Comparison of ENCODE assay signal across 12 cellular contexts in the genomic region with DNA sequence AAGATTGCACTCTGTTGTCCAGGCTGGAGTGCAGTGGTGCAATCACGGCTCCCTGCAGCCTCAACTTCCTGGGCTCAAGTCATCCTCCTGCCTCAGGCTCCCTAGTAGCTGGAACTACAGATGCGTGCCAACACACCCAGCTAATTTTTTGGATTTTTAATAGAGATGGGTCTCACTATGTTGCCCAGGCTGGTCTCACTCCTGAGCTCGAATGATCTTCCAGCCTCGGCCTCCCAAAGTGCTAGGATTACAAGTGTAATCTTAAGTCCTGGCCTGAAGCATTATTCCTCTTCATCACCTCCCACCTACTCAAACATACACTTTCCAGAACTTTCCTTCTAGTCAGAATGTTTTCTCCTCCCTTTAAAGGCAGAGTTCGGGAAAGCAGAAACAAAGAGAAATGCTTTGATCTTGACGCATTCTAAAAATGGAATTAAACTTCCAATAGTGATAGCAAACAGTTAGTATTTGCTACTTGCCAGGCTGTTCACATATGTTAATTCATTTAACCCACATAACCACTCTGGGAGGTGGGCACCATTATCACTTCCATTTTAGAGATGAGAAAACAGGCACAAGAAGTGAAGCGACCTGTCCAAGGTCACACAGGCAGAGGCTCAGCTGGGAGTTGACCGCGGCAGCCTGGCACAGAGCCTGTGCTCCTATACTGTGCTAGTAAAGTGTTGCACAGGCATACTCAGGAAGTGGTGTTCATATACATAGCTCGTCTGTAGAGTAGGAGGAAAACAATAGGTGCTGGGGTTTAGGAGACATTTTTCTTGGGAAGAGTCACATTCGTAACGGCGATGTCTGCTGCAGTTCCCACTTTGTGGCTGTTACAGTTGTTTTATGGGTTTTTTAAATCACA. TPM values are rescaled to one million over a fixed set of nuclear protein-coding genes. Genes with fewer than 3 reads are reported as not detected.
DNase-seq lines count a peak whose midpoint lies in the region; ATAC-seq and TF ChIP-seq lines count a peak whose summit lies in the region.
"Had no signal": no experiment of that assay in that cellular context is flagged by ENCODE, and none has a peak within 500 bp of the region (broad histone marks: within the 10 kb centered on the region; RNA-seq: fewer than 3 reads in every experiment).

No MANE protein-coding gene starts in this region.

- TF ChIP-seq CTCF in ascending aorta (IDR thresholded peaks at IDR 0.05) = no peak

- no peak overlapping the region for H3K4me3 ChIP-seq in CD8-positive, alpha-beta memory T cell (ENCODE audit: low read length)
- H3K4me3 ChIP-seq in ascending aorta = no peak overlapping the region

- no peak for DNase-seq in CD8-positive, alpha-beta memory T cell
- no peak for DNase-seq in ascending aorta (ENCODE audit: low spot score in 2 of 2)
- no peak for DNase-seq in naive B cell
- no peak for DNase-seq in NCI-H187 (lab: John Stamatoyannopoulos, UW)
- no peak for DNase-seq in stimulated activated CD4-positive, alpha-beta T cell treated with anti-CD3 and anti-CD28 coated beads, Interleukin-2, amount 100 ng/mL, for 48 hours
- DNase-seq: CD8-positive, alpha-beta T cell; NCI-H2171 treated with DMSO at 0.1 percent for 48 hours; posterior cingulate gyrus; SIG-M5 had no signal

- H3K27me3 Mint-ChIP-seq in CD8-positive, alpha-beta memory T cell = peaks cover 0 to 2% of the 10 kb centered on the region in 2 donors
- no peaks in the 10 kb centered on the region for H3K27me3 Mint-ChIP-seq in naive B cell

- TF ChIP-seq EP300 in Ishikawa (IDR thresholded peaks at IDR 0.05; ENCODE audit: borderline replicate concordance) = no peak

- H3K36me3 Mint-ChIP-seq in CD8-positive, alpha-beta memory T cell = no peaks in the 10 kb centered on the region
- H3K36me3 Mint-ChIP-seq in naive B cell = no peaks in the 10 kb centered on the region
- H3K36me3 Mint-ChIP-seq: CD8-positive, alpha-beta T cell had no signal

- no peak overlapping the region for H3K27ac ChIP-seq in CD8-positive, alpha-beta memory T cell (ENCODE audit: low read depth, low read length)
- H3K27ac ChIP-seq in ascending aorta = peak overlapping the region; percentile 96 to 100

- peaks cover 16 to 37% (median 20%) of the 10 kb centered on the region in 3 donors for H3K4me1 Mint-ChIP-seq in CD8-positive, alpha-beta memory T cell
- H3K4me1 Mint-ChIP-seq in naive B cell = peaks cover 25 to 29% (median 27%) of the 10 kb centered on the region in 3 donors

- no peak for TF ChIP-seq RAD21 in Ishikawa (IDR thresholded peaks at IDR 0.05; ENCODE audit: low read depth)

- peak overlapping the region in 2 of 7 donors; percentile 61 to 83 for H3K4me3 Mint-ChIP-seq in CD8-positive, alpha-beta memory T cell
- H3K4me3 Mint-ChIP-seq in naive B cell = peak overlapping the region in 1 of 8 donors; percentile 80

- no peaks in the 10 kb centered on the region for H3K9me3 ChIP-seq in CD8-positive, alpha-beta memory T cell (ENCODE audit: low read length)
- H3K9me3 ChIP-seq in ascending aorta = no peaks in the 10 kb centered on the region

- H3K9me3 Mint-ChIP-seq in CD8-positive, alpha-beta memory T cell = no peaks in the 10 kb centered on the region
- no peaks in the 10 kb centered on the region for H3K9me3 Mint-ChIP-seq in naive B cell
- H3K9me3 Mint-ChIP-seq: CD8-positive, alpha-beta T cell had no signal

- intact Hi-C loops in ascending aorta (cut with DNase I) = no loop called here

- H3K4me1 ChIP-seq in CD8-positive, alpha-beta memory T cell (ENCODE audit: insufficient read depth, low read length) = peaks cover 15% of the 10 kb centered on the region
- H3K4me1 ChIP-seq in ascending aorta = peaks cover 11 to 31% of the 10 kb centered on the region in 2 donors

- peak overlapping the region in 5 of 8 donors; percentile 8 to 65 (median 36) for H3K27ac Mint-ChIP-seq in CD8-positive, alpha-beta memory T cell
- peak overlapping the region in 5 of 6 donors; percentile 10 to 99 (median 74) for H3K27ac Mint-ChIP-seq in naive B cell

- POLR2A ChIA-PET in CD8-positive, alpha-beta memory T cell (lab: Charles Lee) = no interaction called here

- H3K27me3 ChIP-seq in CD8-positive, alpha-beta memory T cell (ENCODE audit: insufficient read depth, low read length, poor library complexity, severe bottlenecking) = no peaks in the 10 kb centered on the region
- H3K27me3 ChIP-seq in ascending aorta = no peaks in the 10 kb centered on the region

- no peaks in the 10 kb centered on the region for H3K36me3 ChIP-seq in CD8-positive, alpha-beta memory T cell (ENCODE audit: insufficient read depth, low read length)
- H3K36me3 ChIP-seq in ascending aorta = no peaks in the 10 kb centered on the region

- CTCF ChIA-PET in CD8-positive, alpha-beta memory T cell (lab: Charles Lee) = interaction anchor here (1.0 to 2.0 kb wide), 4 partner anchors 16 to 97 kb away, joined by 3 to 7 read pairs (median 4); no protein-coding TSS in a partner anchor

- ATAC-seq in naive B cell (ENCODE audit: low read depth in 2 of 2) = no peak
- ATAC-seq in GM18867 (IDR thresholded peaks at IDR 0.05; ENCODE audit: unreplicated experiment) = no peak
- no peak for ATAC-seq in HG02885 (IDR thresholded peaks at IDR 0.05; ENCODE audit: poor library complexity, unreplicated experiment)
- ATAC-seq: CD8-positive, alpha-beta T cell had no signal

TF ChIP-seq in Ishikawa, 13 proteins besides CTCF, POLR2A, EP300 and RAD21:
- TF ChIP-seq FOXM1 (IDR thresholded peaks at IDR 0.05; ENCODE audit: borderline replicate concordance, low read depth) (no peak), ZBTB7A (IDR thresholded peaks at IDR 0.05; ENCODE audit: low read depth) (no peak), NFIC (IDR thresholded peaks at IDR 0.05) (0 out of 2 replicates have a peak, but pooled peaks have one; percentile 11), CREB1 (IDR thresholded peaks at IDR 0.05; ENCODE audit: low read depth) (no peak), EGR1 (IDR thresholded peaks at IDR 0.05) (no peak)
- TF ChIP-seq, protein P1, sequence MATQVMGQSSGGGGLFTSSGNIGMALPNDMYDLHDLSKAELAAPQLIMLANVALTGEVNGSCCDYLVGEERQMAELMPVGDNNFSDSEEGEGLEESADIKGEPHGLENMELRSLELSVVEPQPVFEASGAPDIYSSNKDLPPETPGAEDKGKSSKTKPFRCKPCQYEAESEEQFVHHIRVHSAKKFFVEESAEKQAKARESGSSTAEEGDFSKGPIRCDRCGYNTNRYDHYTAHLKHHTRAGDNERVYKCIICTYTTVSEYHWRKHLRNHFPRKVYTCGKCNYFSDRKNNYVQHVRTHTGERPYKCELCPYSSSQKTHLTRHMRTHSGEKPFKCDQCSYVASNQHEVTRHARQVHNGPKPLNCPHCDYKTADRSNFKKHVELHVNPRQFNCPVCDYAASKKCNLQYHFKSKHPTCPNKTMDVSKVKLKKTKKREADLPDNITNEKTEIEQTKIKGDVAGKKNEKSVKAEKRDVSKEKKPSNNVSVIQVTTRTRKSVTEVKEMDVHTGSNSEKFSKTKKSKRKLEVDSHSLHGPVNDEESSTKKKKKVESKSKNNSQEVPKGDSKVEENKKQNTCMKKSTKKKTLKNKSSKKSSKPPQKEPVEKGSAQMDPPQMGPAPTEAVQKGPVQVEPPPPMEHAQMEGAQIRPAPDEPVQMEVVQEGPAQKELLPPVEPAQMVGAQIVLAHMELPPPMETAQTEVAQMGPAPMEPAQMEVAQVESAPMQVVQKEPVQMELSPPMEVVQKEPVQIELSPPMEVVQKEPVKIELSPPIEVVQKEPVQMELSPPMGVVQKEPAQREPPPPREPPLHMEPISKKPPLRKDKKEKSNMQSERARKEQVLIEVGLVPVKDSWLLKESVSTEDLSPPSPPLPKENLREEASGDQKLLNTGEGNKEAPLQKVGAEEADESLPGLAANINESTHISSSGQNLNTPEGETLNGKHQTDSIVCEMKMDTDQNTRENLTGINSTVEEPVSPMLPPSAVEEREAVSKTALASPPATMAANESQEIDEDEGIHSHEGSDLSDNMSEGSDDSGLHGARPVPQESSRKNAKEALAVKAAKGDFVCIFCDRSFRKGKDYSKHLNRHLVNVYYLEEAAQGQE (IDR thresholded peaks at IDR 0.05; ENCODE audit: low read depth) = no peak

RNA-seq across cellular contexts. Expression of a gene that starts 24.6 kb away (rescaled TPM):
- not detected for total RNA-seq in CD8-positive, alpha-beta memory T cell
- polyA plus RNA-seq in CD8-positive, alpha-beta memory T cell = not detected
- total RNA-seq in ascending aorta = not detected
- not detected for polyA plus RNA-seq in naive B cell (ENCODE audit: low read depth in 6 of 6)
- total RNA-seq: CD8-positive, alpha-beta T cell had no signal
